ENCODE assay signal across 10 cellular contexts in genomic region chr2:181774601-181775179, GRCh38.
DNase-seq lines count a peak whose midpoint lies in the region; FAIRE-seq and TF ChIP-seq lines count a peak whose summit lies in the region.
"Had no signal": no experiment of that assay in that cellular context is flagged by ENCODE, and none has a peak within 500 bp of the region (broad histone marks: within the 10 kb centered on the region; RNA-seq: fewer than 3 reads in every experiment).

No MANE protein-coding gene starts in this region.

- H2AFZ ChIP-seq in GM23248: no peak overlapping the region

- FAIRE-seq in small intestine (lab: Jason Lieb, UNC): no peak

- H3K79me2 ChIP-seq in GM23248 (ENCODE audit: insufficient read depth): no peaks in the 10 kb centered on the region

- H3K27me3 ChIP-seq in GM06990 (replicated peaks; ENCODE audit: control insufficient read depth, insufficient read depth, low read length): no peaks in the 10 kb centered on the region; the same call in 1 of the 2 replicates
- H3K27me3 ChIP-seq in GM23248 (replicated peaks; ENCODE audit: insufficient read depth): no peaks in the 10 kb centered on the region
- H3K27me3 ChIP-seq in MG63: no peaks in the 10 kb centered on the region
- no peaks in the 10 kb centered on the region for H3K27me3 ChIP-seq in small intestine (ENCODE audit: control insufficient read depth in 2 of 2, insufficient read depth in 2 of 2, low read length in 2 of 2)
- H3K27me3 ChIP-seq: body of pancreas had no signal

- H3K9me2 ChIP-seq in GM23248 (ENCODE audit: insufficient read depth): no peaks in the 10 kb centered on the region

- no peak overlapping the region for H3K9ac ChIP-seq in GM23248

- WGBS in GM23248 (ENCODE audit: low coverage in 1 of 2, low lambda C conversion rate in 2 of 2, missing lambda C conversion rate in 2 of 2), 2 experiments: 78 to 80% methylated on average over 5 of the region's 5 CpGs
- 87 to 92% (median 90%) methylated on average over 5 of the region's 5 CpGs for WGBS in small intestine, 3 donors

- H3K4me3 ChIP-seq in GM06990 (replicated peaks; ENCODE audit: low read depth, low read length) (no peak overlapping the region), GM23248 (no peak overlapping the region), MG63 (no peak overlapping the region), small intestine (ENCODE audit: low read depth in 1 of 2, low read length in 2 of 2) (no peak overlapping the region)
- H3K4me3 ChIP-seq: body of pancreas had no signal

- no peaks in the 10 kb centered on the region for H3F3A ChIP-seq in GM23248 (ENCODE audit: insufficient read depth)

- H3K9me3 ChIP-seq in GM23248 (ENCODE audit: low read depth): no peaks in the 10 kb centered on the region
- no peaks in the 10 kb centered on the region for H3K9me3 ChIP-seq in MG63
- H3K9me3 ChIP-seq in small intestine (ENCODE audit: control insufficient read depth, low read depth): no peaks in the 10 kb centered on the region
- H3K9me3 ChIP-seq: body of pancreas had no signal

- no peaks in the 10 kb centered on the region for H4K20me1 ChIP-seq in GM23248 (ENCODE audit: insufficient read depth)

- DNase-seq in GM06990 (ENCODE audit: extremely low read depth, insufficient read length): peak; percentile 15
- DNase-seq in GM23248: peak; percentile 55
- DNase-seq in MG63: peak; percentile 35
- peak; percentile 79 for DNase-seq in dedifferentiated amniotic fluid mesenchymal stem cell (ENCODE audit: extremely low spot score)
- DNase-seq in KBM-7: no peak
- DNase-seq in small intestine: no peak
- DNase-seq in GF-D8 (lab: John Stamatoyannopoulos, UW): no peak
- no peak for DNase-seq in GM13977 (ENCODE audit: low spot score)
- DNase-seq: body of pancreas, NCI-H2029 treated with DMSO at 0.1 percent for 48 hours had no signal

- H3K4me2 ChIP-seq in GM23248 (ENCODE audit: unreplicated experiment): peak overlapping the region; percentile 10

- peaks cover 15% of the 10 kb centered on the region for H3K4me1 ChIP-seq in GM23248 (ENCODE audit: insufficient read depth)
- H3K4me1 ChIP-seq in small intestine (ENCODE audit: control insufficient read depth in 2 of 2, insufficient read depth in 1 of 2, low read depth in 1 of 2, low read length in 1 of 2): peaks cover 2 to 4% of the 10 kb centered on the region in 2 donors

- in situ Hi-C loops in GM23248 (cut with MboI): loop anchor here (25.0 kb wide), 1 partner anchor 888 kb away; no protein-coding TSS in a partner anchor
- in situ Hi-C loops in KBM-7 (cut with MboI; ENCODE audit: low pct_unique_long_range_greater_than_20kb, low sequenced_read_pairs): no loop called here
- in situ Hi-C loops in GM13977 (cut with MboI; ENCODE audit: low pct_unique_long_range_greater_than_20kb, low sequenced_read_pairs, unreplicated experiment): no loop called here

- no peak overlapping the region for H3K27ac ChIP-seq in GM23248
- no peak overlapping the region for H3K27ac ChIP-seq in small intestine (ENCODE audit: low read depth in 1 of 2, low read length in 1 of 2)
- H3K27ac ChIP-seq: body of pancreas had no signal

- H3K36me3 ChIP-seq in GM06990 (ENCODE audit: control insufficient read depth, insufficient read depth, low read length) (no peaks in the 10 kb centered on the region), GM23248 (ENCODE audit: low read depth) (no peaks in the 10 kb centered on the region), MG63 (no peaks in the 10 kb centered on the region), small intestine (ENCODE audit: control insufficient read depth in 2 of 2, insufficient read depth in 2 of 2, low read length in 2 of 2) (no peaks in the 10 kb centered on the region)

- no peak for TF ChIP-seq CTCF in GM06990 (IDR thresholded peaks at IDR 0.05; ENCODE audit: insufficient read depth, low read length, poor library complexity, severe bottlenecking)
- TF ChIP-seq CTCF in GM13977 (IDR thresholded peaks at IDR 0.05; ENCODE audit: extremely low read depth, insufficient read depth, missing control alignments): no peak

Comparison
In these comparisons a context has a peak if more than half of its experiments do, and no peak if none do; other contexts are left out.
1. DNase-seq: peak in GM06990 (single experiment), GM23248 (single experiment), MG63 (single experiment) and dedifferentiated amniotic fluid mesenchymal stem cell (single experiment); none in KBM-7 (single experiment), small intestine (single experiment), GF-D8 (single experiment) and GM13977 (single experiment).